In genomic region chr3:136535906-136536305, GRCh38 we compare ENCODE assay signal across 1 cellular context.
TF ChIP-seq lines count a peak whose summit lies in the region.

No MANE protein-coding gene starts in this region.

TF ChIP-seq in endothelial cell of umbilical vein, 7 proteins besides CTCF, POLR2A, EP300 and RAD21:
- no peak for TF ChIP-seq MAX (IDR thresholded peaks at IDR 0.05; ENCODE audit: insufficient read depth, insufficient read length)
- TF ChIP-seq FOS (IDR thresholded peaks at IDR 0.05; ENCODE audit: borderline replicate concordance, insufficient read depth, low read length), result peak; percentile 16
- no peak for TF ChIP-seq MYC (IDR thresholded peaks at IDR 0.05; ENCODE audit: low read depth, low read length)
- peak; percentile 48 for TF ChIP-seq GATA2 (IDR thresholded peaks at IDR 0.05; ENCODE audit: insufficient read depth, insufficient read length, low read depth, low read length)
